25 cellular contexts compared by ENCODE assay signal in genomic region chr4:145815626-145816025, GRCh38.
DNase-seq lines count a peak whose midpoint lies in the region; ATAC-seq and TF ChIP-seq lines count a peak whose summit lies in the region.
"Had no signal": no experiment of that assay in that cellular context is flagged by ENCODE, and none has a peak within 500 bp of the region (broad histone marks: within the 10 kb centered on the region; RNA-seq: fewer than 3 reads in every experiment).

No MANE protein-coding gene starts in this region.

- H3K4me3 ChIP-seq in AG04450 (ENCODE audit: low read depth, low read length): no peak overlapping the region
- no peak overlapping the region for H3K4me3 ChIP-seq in tibial nerve
- H3K4me3 ChIP-seq: esophagus muscularis mucosa, Peyer's patch, prostate gland, SJCRH30, suprapubic skin had no signal

- 43 to 52% methylated on average over 1 of the region's 1 CpG for WGBS in tibial nerve, 2 donors

- no peak for ATAC-seq in SK-N-SH treated with all-trans-retinoic acid at 6 μM for 48 hours
- ATAC-seq: effector memory CD8-positive, alpha-beta T cell; T-helper 17 cell had no signal

- POLR2A ChIA-PET in AG04450 (lab: Yijun Ruan, JAX): no interaction called here

- no peak for TF ChIP-seq CTCF in AG04450 (IDR thresholded peaks at IDR 0.05; ENCODE audit: low read depth, low read length)
- TF ChIP-seq CTCF in tibial nerve (IDR thresholded peaks at IDR 0.05): no peak

- CTCF ChIA-PET in AG04450 (lab: Charles Lee): interaction anchor here (1.4 kb wide), 1 partner anchor 80 kb away, joined by 3 read pairs; no protein-coding TSS in a partner anchor

- H3K4me1 ChIP-seq in tibial nerve: no peaks in the 10 kb centered on the region
- H3K4me1 ChIP-seq: Peyer's patch, prostate gland, SJCRH30, suprapubic skin had no signal

- no peak for TF ChIP-seq EP300 in tibial nerve (IDR thresholded peaks at IDR 0.05)

- H3K9me3 Mint-ChIP-seq in activated T-helper 1 cell treated with anti-CD3 and anti-CD28 coated beads, Interleukin-12 subunit alpha, Interleukin-12 subunit beta, Interleukin-2, Interleukin-4 antibody, amounts not matched to agents 30 ng/mL and 10 ng/mL and 1 ng/mL, durations not matched to agents 14 hours and 24 hours and 36 hours: peaks cover 7% of the 10 kb centered on the region
- H3K9me3 Mint-ChIP-seq: effector memory CD8-positive, alpha-beta T cell had no signal

- no peaks in the 10 kb centered on the region for H3K27me3 ChIP-seq in AG04450 (ENCODE audit: control insufficient read depth, insufficient read depth, low read length)
- H3K27me3 ChIP-seq in tibial nerve: no peaks in the 10 kb centered on the region
- H3K27me3 ChIP-seq: BE2C, esophagus muscularis mucosa, Peyer's patch, SJCRH30, suprapubic skin had no signal

- no peaks in the 10 kb centered on the region for H3K27me3 Mint-ChIP-seq in activated T-helper 1 cell treated with anti-CD3 and anti-CD28 coated beads, Interleukin-12 subunit alpha, Interleukin-12 subunit beta, Interleukin-2, Interleukin-4 antibody, amounts not matched to agents 30 ng/mL and 10 ng/mL and 1 ng/mL, durations not matched to agents 14 hours and 24 hours and 36 hours (ENCODE audit: insufficient read depth)
- H3K27me3 Mint-ChIP-seq: activated naive CD8-positive, alpha-beta T cell treated with anti-CD3 and anti-CD28 coated beads, Interleukin-2, amount 10 ng/mL, durations not matched to agents 7 days and 5 days; effector memory CD8-positive, alpha-beta T cell; T-helper 17 cell had no signal

- peak overlapping the region; percentile 86 for H3K27ac Mint-ChIP-seq in activated T-helper 1 cell treated with anti-CD3 and anti-CD28 coated beads, Interleukin-12 subunit alpha, Interleukin-12 subunit beta, Interleukin-2, Interleukin-4 antibody, amounts not matched to agents 30 ng/mL and 10 ng/mL and 1 ng/mL, durations not matched to agents 14 hours and 24 hours and 36 hours
- H3K27ac Mint-ChIP-seq: activated naive CD8-positive, alpha-beta T cell treated with anti-CD3 and anti-CD28 coated beads, Interleukin-2, amount 10 ng/mL, durations not matched to agents 7 days and 5 days; effector memory CD8-positive, alpha-beta T cell; T-helper 17 cell had no signal

- no peaks in the 10 kb centered on the region for H3K36me3 ChIP-seq in tibial nerve
- H3K36me3 ChIP-seq: prostate gland, suprapubic skin had no signal

- DNase-seq in AG04450 (ENCODE audit: low read depth, low spot score): peak; percentile 55
- DNase-seq in AG20443 (ENCODE audit: low spot score): peak; percentile 34
- DNase-seq in activated T-helper 1 cell treated with anti-CD3 and anti-CD28 coated beads, Interleukin-12 subunit alpha, Interleukin-12 subunit beta, Interleukin-2, Interleukin-4 antibody, amounts not matched to agents 30 ng/mL and 10 ng/mL and 1 ng/mL, durations not matched to agents 14 hours and 24 hours and 36 hours (ENCODE audit: low spot score): no peak
- DNase-seq in fibroblast of peridontal ligament (ENCODE audit: extremely low read depth): peak; percentile 86
- DNase-seq in GF-D8 (lab: John Stamatoyannopoulos, UW): no peak
- DNase-seq in tibial nerve (ENCODE audit: low spot score in 2 of 2): no peak
- DNase-seq: activated CD4-positive, alpha-beta T cell treated with anti-CD3 and anti-CD28 coated beads, Interleukin-2, amount 50 U/mL, for 1 hour; activated naive CD8-positive, alpha-beta T cell treated with anti-CD3 and anti-CD28 coated beads, Interleukin-2, amount 10 ng/mL, durations not matched to agents 7 days and 5 days; activated T-cell treated with anti-CD3 and anti-CD28 coated beads for 4 hours; BE2C; COR-L47; DMS79 treated with DMSO at 0.1 percent for 48 hours; effector memory CD8-positive, alpha-beta T cell; glutamatergic neuron; H7; NCI-H1417 treated with DMSO at 0.1 percent for 48 hours; NCI-H2107; NCI-H446 treated with DMSO at 0.1 percent for 48 hours; Peyer's patch; SJCRH30; T-helper 17 cell had no signal

- intact Hi-C loops in activated T-helper 1 cell treated with anti-CD3 and anti-CD28 coated beads, Interleukin-12 subunit alpha, Interleukin-12 subunit beta, Interleukin-2, Interleukin-4 antibody, amounts not matched to agents 30 ng/mL and 10 ng/mL and 1 ng/mL, durations not matched to agents 14 hours and 24 hours and 36 hours (cut with micrococcal nuclease): loop anchor here (1.0 kb wide), 4 partner anchors 8 to 196 kb away; partner anchors contain the start of gene MMAA

- peaks cover 51% of the 10 kb centered on the region for H3K4me1 Mint-ChIP-seq in activated T-helper 1 cell treated with anti-CD3 and anti-CD28 coated beads, Interleukin-12 subunit alpha, Interleukin-12 subunit beta, Interleukin-2, Interleukin-4 antibody, amounts not matched to agents 30 ng/mL and 10 ng/mL and 1 ng/mL, durations not matched to agents 14 hours and 24 hours and 36 hours (ENCODE audit: low read depth)

- H3K4me3 Mint-ChIP-seq in activated T-helper 1 cell treated with anti-CD3 and anti-CD28 coated beads, Interleukin-12 subunit alpha, Interleukin-12 subunit beta, Interleukin-2, Interleukin-4 antibody, amounts not matched to agents 30 ng/mL and 10 ng/mL and 1 ng/mL, durations not matched to agents 14 hours and 24 hours and 36 hours: peak overlapping the region; percentile 43
- H3K4me3 Mint-ChIP-seq: activated naive CD8-positive, alpha-beta T cell treated with anti-CD3 and anti-CD28 coated beads, Interleukin-2, amount 10 ng/mL, durations not matched to agents 7 days and 5 days; effector memory CD8-positive, alpha-beta T cell; T-helper 17 cell had no signal

- no peak for TF ChIP-seq POLR2A in tibial nerve (IDR thresholded peaks at IDR 0.05)

- peak overlapping the region; percentile 66 for H3K27ac ChIP-seq in AG04450 (ENCODE audit: low read depth, low read length)
- H3K27ac ChIP-seq in tibial nerve: no peak overlapping the region
- H3K27ac ChIP-seq: esophagus muscularis mucosa, Peyer's patch, prostate gland, SJCRH30, suprapubic skin had no signal

- H3K36me3 Mint-ChIP-seq in activated T-helper 1 cell treated with anti-CD3 and anti-CD28 coated beads, Interleukin-12 subunit alpha, Interleukin-12 subunit beta, Interleukin-2, Interleukin-4 antibody, amounts not matched to agents 30 ng/mL and 10 ng/mL and 1 ng/mL, durations not matched to agents 14 hours and 24 hours and 36 hours (ENCODE audit: low read depth): peaks cover 57% of the 10 kb centered on the region

- H3K9me3 ChIP-seq in AG04450 (ENCODE audit: control insufficient read depth, insufficient read depth, low read length) (no peaks in the 10 kb centered on the region; the same call in 1 of the 2 replicates), tibial nerve (no peaks in the 10 kb centered on the region)
- H3K9me3 ChIP-seq: BE2C, esophagus muscularis mucosa, Peyer's patch, prostate gland, SJCRH30, suprapubic skin had no signal

TF ChIP-seq in SK-N-SH treated with all-trans-retinoic acid at 6 μM for 48 hours, 23 proteins besides CTCF, POLR2A, EP300 and RAD21 (continues in another document):
- TF ChIP-seq PPARA (CRISPR knock-in tag; IDR thresholded peaks at IDR 0.05; ENCODE audit: borderline replicate concordance) (no peak), ZFP30 (CRISPR knock-in tag; IDR thresholded peaks at IDR 0.05) (no peak), ARNTL (CRISPR knock-in tag; IDR thresholded peaks at IDR 0.05; ENCODE audit: borderline replicate concordance, low read depth) (no peak), CSDC2 (CRISPR knock-in tag; IDR thresholded peaks at IDR 0.05) (no peak), TOX (CRISPR knock-in tag; IDR thresholded peaks at IDR 0.05; ENCODE audit: borderline replicate concordance) (no peak), RARB (CRISPR knock-in tag; IDR thresholded peaks at IDR 0.05) (no peak), ESRRG (CRISPR knock-in tag; IDR thresholded peaks at IDR 0.05) (no peak), ZNF70 (CRISPR knock-in tag; IDR thresholded peaks at IDR 0.05) (no peak), GLIS3 (CRISPR knock-in tag; IDR thresholded peaks at IDR 0.05) (no peak), CSRNP3 (CRISPR knock-in tag; IDR thresholded peaks at IDR 0.05) (no peak), OSR1 (CRISPR knock-in tag; IDR thresholded peaks at IDR 0.05) (no peak), ZFP3 (CRISPR knock-in tag; IDR thresholded peaks at IDR 0.05) (no peak), POU6F1 (CRISPR knock-in tag; IDR thresholded peaks at IDR 0.05; ENCODE audit: borderline replicate concordance, low read depth) (no peak)

Comparison
In these comparisons a context has a peak if more than half of its experiments do, and no peak if none do; other contexts are left out.
1. DNase-seq: peak in AG04450 (single experiment), AG20443 (single experiment) and fibroblast of peridontal ligament (single experiment); none in activated T-helper 1 cell treated with anti-CD3 and anti-CD28 coated beads, Interleukin-12 subunit alpha, Interleukin-12 subunit beta, Interleukin-2, Interleukin-4 antibody, amounts not matched to agents 30 ng/mL and 10 ng/mL and 1 ng/mL, durations not matched to agents 14 hours and 24 hours and 36 hours (single experiment), GF-D8 (single experiment) and tibial nerve (0 of 2).